13 cellular contexts compared by ENCODE assay signal in genomic region chr22:41478473-41478872, GRCh38. TPM values are rescaled to one million over a fixed set of nuclear protein-coding genes. Genes with fewer than 3 reads are reported as not detected.
DNase-seq lines count a peak whose midpoint lies in the region; ATAC-seq and TF ChIP-seq lines count a peak whose summit lies in the region.
"Had no signal": no experiment of that assay in that cellular context is flagged by ENCODE, and none has a peak within 500 bp of the region (broad histone marks: within the 10 kb centered on the region; RNA-seq: fewer than 3 reads in every experiment).

No MANE protein-coding gene starts in this region.

- DNase-seq in right cardiac atrium (no peak), left ventricle myocardium superior (no peak), naive B cell (peak; percentile 61), upper lobe of left lung (no peak), amygdala (lab: John Stamatoyannopoulos, UW) (no peak)
- DNase-seq in effector CD8-positive, alpha-beta T cell (lab: John Stamatoyannopoulos, UW) = no peak
- DNase-seq: mesendoderm, NCI-H2081 treated with DMSO at 0.1 percent for 48 hours, transverse colon had no signal

- H3K4me3 Mint-ChIP-seq in naive B cell = peak overlapping the region; percentile 61 to 90 (median 82)
- H3K4me3 Mint-ChIP-seq: activated naive CD8-positive, alpha-beta T cell had no signal

- intact Hi-C loops in right cardiac atrium (cut with DNase I) = no loop called here
- intact Hi-C loops in left ventricle myocardium superior (cut with micrococcal nuclease) = no loop called here

- H3K27ac Mint-ChIP-seq in naive B cell = peak overlapping the region; percentile 78 to 98 (median 96)
- H3K27ac Mint-ChIP-seq: activated naive CD8-positive, alpha-beta T cell had no signal

- WGBS in right cardiac atrium = 67% methylated on average over 2 of the region's 2 CpGs
- 81 to 85% methylated on average over 2 of the region's 2 CpGs for WGBS in upper lobe of left lung, 2 donors

- no peaks in the 10 kb centered on the region for H3K9me3 Mint-ChIP-seq in naive B cell

- H3K4me3 ChIP-seq in right cardiac atrium (ENCODE audit: low read length) = no peak overlapping the region
- no peak overlapping the region for H3K4me3 ChIP-seq in upper lobe of left lung
- H3K4me3 ChIP-seq: SK-N-MC, transverse colon had no signal

- H3K4me1 ChIP-seq in right cardiac atrium (ENCODE audit: control insufficient read depth, insufficient read depth, low read length) = peaks cover 22% of the 10 kb centered on the region
- H3K4me1 ChIP-seq in upper lobe of left lung = peaks cover 18 to 46% (median 35%) of the 10 kb centered on the region in 4 donors

- H3K36me3 Mint-ChIP-seq in naive B cell = peaks cover 0 to 9% of the 10 kb centered on the region in 2 donors
- H3K36me3 Mint-ChIP-seq: activated naive CD8-positive, alpha-beta T cell had no signal

- H3K9me3 ChIP-seq in right cardiac atrium (ENCODE audit: control insufficient read depth, low read length) = no peaks in the 10 kb centered on the region
- no peaks in the 10 kb centered on the region for H3K9me3 ChIP-seq in upper lobe of left lung
- H3K9me3 ChIP-seq: transverse colon had no signal

- H3K27ac ChIP-seq in right cardiac atrium (ENCODE audit: low read length) (peak overlapping the region; percentile 25), angular gyrus (ENCODE audit: low read depth, low read length) (peak overlapping the region; percentile 90), upper lobe of left lung (peak overlapping the region; percentile 40 to 60 (median 53))
- H3K27ac ChIP-seq: SK-N-MC had no signal

- H3K27me3 ChIP-seq in right cardiac atrium (ENCODE audit: control insufficient read depth, insufficient read depth) (no peaks in the 10 kb centered on the region), upper lobe of left lung (no peaks in the 10 kb centered on the region)
- H3K27me3 ChIP-seq: transverse colon had no signal

- H3K27me3 Mint-ChIP-seq in naive B cell = no peaks in the 10 kb centered on the region
- H3K27me3 Mint-ChIP-seq: activated naive CD8-positive, alpha-beta T cell had no signal

- ATAC-seq in right cardiac atrium (no peak), left ventricle myocardium superior (no peak), naive B cell (ENCODE audit: low read depth in 2 of 2) (peak; percentile 76 to 85), upper lobe of left lung (ENCODE audit: low FRiP score in 2 of 2) (no peak), HG03135 (IDR thresholded peaks at IDR 0.05; ENCODE audit: unreplicated experiment) (no peak)

- TF ChIP-seq EP300 in upper lobe of left lung (IDR thresholded peaks at IDR 0.05) = no peak

- peaks cover 0 to 5% (median 0%) of the 10 kb centered on the region in 4 donors for H3K36me3 ChIP-seq in upper lobe of left lung
- H3K36me3 ChIP-seq: transverse colon had no signal

- TF ChIP-seq CTCF in upper lobe of left lung (IDR thresholded peaks at IDR 0.05) = no peak

- peaks cover 56 to 79% (median 75%) of the 10 kb centered on the region in 3 donors for H3K4me1 Mint-ChIP-seq in naive B cell

- TF ChIP-seq POLR2A in upper lobe of left lung (IDR thresholded peaks at IDR 0.05) = no peak

RNA-seq across cellular contexts. Expression of gene ACO2, which starts 9.6 kb away (rescaled TPM):
- total RNA-seq in right cardiac atrium (100 to 1,000 TPM; 532 to 611 (median 544) TPM), left ventricle myocardium superior (887 TPM), upper lobe of left lung (100 to 1,000 TPM in 1 of 6 donors, 10 to 100 TPM in 5; 51.3 to 102 (median 83.4) TPM)
- polyA plus RNA-seq in right cardiac atrium (471 TPM), naive B cell (ENCODE audit: low read depth in 6 of 6) (100 to 1,000 TPM in 3 of 6 donors, 10 to 100 TPM in 3; 88.9 to 124 (median 106) TPM)

RNA-seq across cellular contexts. Expression of gene PHF5A, which starts 10.0 kb away (rescaled TPM):
- total RNA-seq in right cardiac atrium (10 to 100 TPM; 22.4 to 26.0 (median 25.0) TPM), left ventricle myocardium superior (20.2 TPM), upper lobe of left lung (10 to 100 TPM in 5 of 6 donors, 1 to 10 TPM in 1; 9.4 to 49.3 (median 31.2) TPM)
- polyA plus RNA-seq in right cardiac atrium (34.6 TPM), naive B cell (ENCODE audit: low read depth in 6 of 6) (10 to 100 TPM; 20.5 to 34.2 (median 26.7) TPM)

RNA-seq across cellular contexts. Expression of gene TOB2, which starts 31.9 kb away (rescaled TPM):
- total RNA-seq in right cardiac atrium (10 to 100 TPM; 52.3 to 72.7 (median 69.4) TPM), left ventricle myocardium superior (71.8 TPM), upper lobe of left lung (10 to 100 TPM; 32.8 to 53.6 (median 50.1) TPM)
- polyA plus RNA-seq in right cardiac atrium (39.4 TPM), naive B cell (ENCODE audit: low read depth in 6 of 6) (10 to 100 TPM; 14.0 to 24.0 (median 22.2) TPM)

Comparison
In these comparisons a context has a peak if more than half of its experiments do, and no peak if none do; other contexts are left out.
1. ATAC-seq: peak in naive B cell (2 of 2); none in right cardiac atrium (0 of 2), left ventricle myocardium superior (single experiment), upper lobe of left lung (0 of 2) and HG03135 (single experiment).
2. H3K27ac ChIP-seq: peak in every context shown above with its lines; median percentile 90 in angular gyrus; 53 in upper lobe of left lung; 25 in right cardiac atrium.